In genomic region chr3:141940204-141940776, GRCh38 we compare ENCODE assay signal across 9 cellular contexts.
DNase-seq lines count a peak whose midpoint lies in the region; ATAC-seq lines count a peak whose summit lies in the region.
"Had no signal": no experiment of that assay in that cellular context is flagged by ENCODE, and none has a peak within 500 bp of the region (broad histone marks: within the 10 kb centered on the region; RNA-seq: fewer than 3 reads in every experiment).

No MANE protein-coding gene starts in this region.

- H3K36me3 Mint-ChIP-seq in activated naive CD8-positive, alpha-beta T cell treated with anti-CD3 and anti-CD28 coated beads, Interleukin-2, amount 50 U/mL, for 24 hours (ENCODE audit: low read depth), result no peaks in the 10 kb centered on the region
- H3K36me3 Mint-ChIP-seq: natural killer cell had no signal

- peak overlapping the region; percentile 82 for H3K27ac Mint-ChIP-seq in activated naive CD8-positive, alpha-beta T cell treated with anti-CD3 and anti-CD28 coated beads, Interleukin-2, amount 50 U/mL, for 24 hours

- peak in 2 of 3 experiments; percentile 23 to 53 for DNase-seq in NCI-H1417 (lab: John Stamatoyannopoulos, UW)
- no peak for DNase-seq in NCI-H1417 treated with DMSO at 0.1 percent for 48 hours (lab: John Stamatoyannopoulos, UW)
- peak; percentile 14 for DNase-seq in NCI-H2107 (lab: John Stamatoyannopoulos, UW)
- DNase-seq in activated naive CD8-positive, alpha-beta T cell treated with anti-CD3 and anti-CD28 coated beads, Interleukin-2, amount 50 U/mL, for 24 hours, result peak; percentile 58
- DNase-seq in islet precursor cell, result peak; percentile 75
- DNase-seq in stromal cell of bone marrow (ENCODE audit: low read depth), result peak; percentile 43
- DNase-seq: natural killer cell had no signal

- peak; percentile 93 for ATAC-seq in activated naive CD8-positive, alpha-beta T cell treated with anti-CD3 and anti-CD28 coated beads, Interleukin-2, amount 50 U/mL, for 24 hours
- ATAC-seq in HG03469 (IDR thresholded peaks at IDR 0.05; ENCODE audit: unreplicated experiment) (no peak), GM19467 (IDR thresholded peaks at IDR 0.05; ENCODE audit: unreplicated experiment) (no peak)

- H3K27me3 Mint-ChIP-seq in activated naive CD8-positive, alpha-beta T cell treated with anti-CD3 and anti-CD28 coated beads, Interleukin-2, amount 50 U/mL, for 24 hours, result no peaks in the 10 kb centered on the region

- no peaks in the 10 kb centered on the region for H3K9me3 Mint-ChIP-seq in activated naive CD8-positive, alpha-beta T cell treated with anti-CD3 and anti-CD28 coated beads, Interleukin-2, amount 50 U/mL, for 24 hours
- H3K9me3 Mint-ChIP-seq: natural killer cell had no signal

- H3K4me3 Mint-ChIP-seq in activated naive CD8-positive, alpha-beta T cell treated with anti-CD3 and anti-CD28 coated beads, Interleukin-2, amount 50 U/mL, for 24 hours, result peak overlapping the region; percentile 59
- H3K4me3 Mint-ChIP-seq: natural killer cell had no signal

- peaks cover 21% of the 10 kb centered on the region for H3K4me1 Mint-ChIP-seq in activated naive CD8-positive, alpha-beta T cell treated with anti-CD3 and anti-CD28 coated beads, Interleukin-2, amount 50 U/mL, for 24 hours
